Comparison of ENCODE assay signal across 20 cellular contexts in genomic region chr3:51698209-51698608, GRCh38. TPM values are rescaled to one million over a fixed set of nuclear protein-coding genes. Genes with fewer than 3 reads are reported as not detected.
"Had no signal": no experiment of that assay in that cellular context is flagged by ENCODE, and none has a peak within 500 bp of the region (broad histone marks: within the 10 kb centered on the region; RNA-seq: fewer than 3 reads in every experiment).

No MANE protein-coding gene starts in this region.

- H3K4me1 ChIP-seq: lower lobe of right lung, suprapubic skin, transverse colon, vagina had no signal

- H3K79me2 ChIP-seq: hepatocyte had no signal

- H3K9me3 Mint-ChIP-seq: activated B cell treated with CpG ODN at 0.5 μM for 24 hours; activated CD4-positive, alpha-beta memory T cell treated with anti-CD3 and anti-CD28 coated beads for 36 hours; activated naive CD4-positive, alpha-beta T cell treated with anti-CD3 and anti-CD28 coated beads, Interleukin-2, amount 50 U/mL, for 24 hours; natural killer cell; stimulated activated naive CD8-positive, alpha-beta T cell treated with anti-CD3 and anti-CD28 coated beads, Interleukin-15, amount 100 ng/mL, for 72 hours had no signal

- DNase-seq: activated B cell treated with CpG ODN at 0.5 μM for 24 hours; activated CD4-positive, alpha-beta memory T cell treated with anti-CD3 and anti-CD28 coated beads for 36 hours; activated CD4-positive, alpha-beta T cell treated with anti-CD3 and anti-CD28 coated beads for 4 hours; activated effector memory CD4-positive, alpha-beta T cell treated with Interleukin-2 at 50 U/mL for 16 hours; activated T-cell treated with anti-CD3 and anti-CD28 coated beads, Interleukin-2, amount 50 U/mL, for 1 hour; foreskin fibroblast; left colon; lower lobe of right lung; natural killer cell; nucleus accumbens; retina; stimulated activated CD4-positive, alpha-beta T cell treated with anti-CD3 and anti-CD28 coated beads, Interleukin-2, amount 100 ng/mL, for 24 hours; stimulated activated naive CD8-positive, alpha-beta T cell treated with anti-CD3 and anti-CD28 coated beads, Interleukin-15, amount 100 ng/mL, for 72 hours; SW 1271; transverse colon had no signal

- ATAC-seq: left colon; lower lobe of right lung; natural killer cell; stimulated activated naive CD8-positive, alpha-beta T cell treated with anti-CD3 and anti-CD28 coated beads, Interleukin-15, amount 100 ng/mL, for 72 hours had no signal

- H3K27me3 ChIP-seq: hepatocyte, suprapubic skin, transverse colon, vagina had no signal

- H3K4me3 ChIP-seq: hepatocyte, lower lobe of right lung, suprapubic skin, transverse colon, vagina had no signal

- H3K4me3 Mint-ChIP-seq: activated B cell treated with CpG ODN at 0.5 μM for 24 hours; activated CD4-positive, alpha-beta memory T cell treated with anti-CD3 and anti-CD28 coated beads for 36 hours; activated naive CD4-positive, alpha-beta T cell treated with anti-CD3 and anti-CD28 coated beads, Interleukin-2, amount 50 U/mL, for 24 hours; natural killer cell; stimulated activated naive CD8-positive, alpha-beta T cell treated with anti-CD3 and anti-CD28 coated beads, Interleukin-15, amount 100 ng/mL, for 72 hours had no signal

- H3K36me3 Mint-ChIP-seq: natural killer cell had no signal

- H3K27ac ChIP-seq: epithelial cell of prostate, hepatocyte, lower lobe of right lung, suprapubic skin, transverse colon, vagina had no signal

- H3K4me2 ChIP-seq: hepatocyte had no signal

- H3K27ac Mint-ChIP-seq: activated B cell treated with CpG ODN at 0.5 μM for 24 hours; activated CD4-positive, alpha-beta memory T cell treated with anti-CD3 and anti-CD28 coated beads for 36 hours had no signal

- H3K27me3 Mint-ChIP-seq: activated B cell treated with CpG ODN at 0.5 μM for 24 hours; activated CD4-positive, alpha-beta memory T cell treated with anti-CD3 and anti-CD28 coated beads for 36 hours; activated naive CD4-positive, alpha-beta T cell treated with anti-CD3 and anti-CD28 coated beads, Interleukin-2, amount 50 U/mL, for 24 hours; stimulated activated naive CD8-positive, alpha-beta T cell treated with anti-CD3 and anti-CD28 coated beads, Interleukin-15, amount 100 ng/mL, for 72 hours had no signal

- H3K9me3 ChIP-seq: lower lobe of right lung, suprapubic skin, transverse colon, vagina had no signal

- H3K4me1 Mint-ChIP-seq: activated B cell treated with CpG ODN at 0.5 μM for 24 hours; stimulated activated naive CD8-positive, alpha-beta T cell treated with anti-CD3 and anti-CD28 coated beads, Interleukin-15, amount 100 ng/mL, for 72 hours had no signal

- H2AFZ ChIP-seq: hepatocyte had no signal

RNA-seq across cellular contexts. Expression of gene GRM2, which starts 8.7 kb away (rescaled TPM):
- total RNA-seq: left colon, vagina had no signal
- polyA plus RNA-seq: hepatocyte had no signal
